In genomic region chr14:55731881-55732498, GRCh38 we compare ENCODE assay signal across 8 cellular contexts.
DNase-seq lines count a peak whose midpoint lies in the region; ATAC-seq and TF ChIP-seq lines count a peak whose summit lies in the region.

No MANE protein-coding gene starts in this region.

- no peaks in the 10 kb centered on the region for H3K9me3 Mint-ChIP-seq in central memory CD8-positive, alpha-beta T cell
- H3K9me3 Mint-ChIP-seq in naive B cell, result peaks cover 0 to 17% (median 8%) of the 10 kb centered on the region in 7 donors
- H3K9me3 Mint-ChIP-seq in type B pancreatic cell, result peaks cover 5% of the 10 kb centered on the region

- peak; percentile 49 for TF ChIP-seq CTCF in WI38 (IDR thresholded peaks at IDR 0.05; ENCODE audit: low read depth, low read length)
- peak; percentile 79 for TF ChIP-seq CTCF in type B pancreatic cell (conservative IDR thresholded peaks at IDR 0.05)

- no peak overlapping the region for H3K4me3 ChIP-seq in Jurkat, Clone E6-1 (ENCODE audit: low read length)
- no peak overlapping the region for H3K4me3 ChIP-seq in WI38 (ENCODE audit: low read depth, low read length)

- H3K4me1 Mint-ChIP-seq in central memory CD8-positive, alpha-beta T cell, result peaks cover 7% of the 10 kb centered on the region
- H3K4me1 Mint-ChIP-seq in naive B cell, result no peaks in the 10 kb centered on the region
- peaks cover 16% of the 10 kb centered on the region for H3K4me1 Mint-ChIP-seq in type B pancreatic cell (ENCODE audit: unreplicated experiment)

- no peak overlapping the region for H3K27ac Mint-ChIP-seq in central memory CD8-positive, alpha-beta T cell (ENCODE audit: low read depth)
- H3K27ac Mint-ChIP-seq in naive B cell (no peak overlapping the region), type B pancreatic cell (no peak overlapping the region)

- H3K27me3 Mint-ChIP-seq in central memory CD8-positive, alpha-beta T cell, result no peaks in the 10 kb centered on the region
- H3K27me3 Mint-ChIP-seq in naive B cell, result no peaks in the 10 kb centered on the region
- H3K27me3 Mint-ChIP-seq in type B pancreatic cell, result no peaks in the 10 kb centered on the region

- no peak overlapping the region for H3K4me3 Mint-ChIP-seq in central memory CD8-positive, alpha-beta T cell
- H3K4me3 Mint-ChIP-seq in naive B cell (no peak overlapping the region), type B pancreatic cell (no peak overlapping the region)

- peak; percentile 50 for DNase-seq in COLO668 (lab: John Stamatoyannopoulos, UW; ENCODE audit: unreplicated experiment)
- DNase-seq in Jurkat, Clone E6-1 (ENCODE audit: low read depth, low spot score), result peak; percentile 44
- peak; percentile 16 to 21 for DNase-seq in central memory CD8-positive, alpha-beta T cell (ENCODE audit: low spot score in 2 of 2)
- DNase-seq in naive B cell, result peak; percentile 25
- DNase-seq in type B pancreatic cell (ENCODE audit: extremely low spot score, unreplicated experiment), result no peak

- ATAC-seq in central memory CD8-positive, alpha-beta T cell (replicated peaks; ENCODE audit: extremely low read depth, poor library complexity, severe bottlenecking), result no peak
- no peak for ATAC-seq in naive B cell (ENCODE audit: low read depth in 2 of 2)
- no peak for ATAC-seq in HG03196 (IDR thresholded peaks at IDR 0.05; ENCODE audit: unreplicated experiment)
- no peak for ATAC-seq in GM21447 (IDR thresholded peaks at IDR 0.05; ENCODE audit: unreplicated experiment)

- peaks cover 1% of the 10 kb centered on the region for H3K36me3 Mint-ChIP-seq in central memory CD8-positive, alpha-beta T cell (ENCODE audit: insufficient read depth)
- H3K36me3 Mint-ChIP-seq in naive B cell (no peaks in the 10 kb centered on the region), type B pancreatic cell (no peaks in the 10 kb centered on the region)
